In the genomic region with DNA sequence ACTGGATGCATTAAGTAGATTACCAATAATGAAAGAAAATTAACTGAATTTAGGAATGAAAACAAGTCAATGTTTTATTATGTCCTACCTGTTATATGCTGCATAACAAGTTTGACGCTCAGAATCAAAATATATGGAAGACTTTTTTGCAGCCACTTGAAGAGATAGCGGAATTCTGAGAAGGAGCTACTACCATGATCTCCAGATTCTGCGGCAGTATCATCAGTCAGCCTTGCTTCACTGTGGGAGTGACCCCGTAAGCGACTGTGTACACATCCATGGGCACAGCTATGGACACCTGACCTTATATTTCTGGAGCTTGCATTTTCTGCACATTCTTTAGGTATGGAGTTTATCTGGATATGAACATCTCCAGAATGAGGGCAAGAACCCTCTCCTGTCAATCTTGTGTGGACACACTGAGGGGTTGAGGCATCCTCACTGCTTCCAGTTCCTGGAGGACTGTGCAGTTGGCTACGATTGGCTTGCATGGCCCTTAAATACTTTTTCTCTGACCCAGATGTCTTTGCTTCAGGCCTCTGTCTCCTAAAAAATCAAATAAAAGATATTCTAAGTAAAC, we compare ENCODE assay signal across 1 cellular context.
TF ChIP-seq lines count a peak whose summit lies in the region.

No MANE protein-coding gene starts in this region.

TF ChIP-seq in HepG2, 621 proteins besides CTCF, POLR2A, EP300 and RAD21:
- no peak for TF ChIP-seq KLF11 (CRISPR knock-in tag; IDR thresholded peaks at IDR 0.05)
- TF ChIP-seq, protein P1, sequence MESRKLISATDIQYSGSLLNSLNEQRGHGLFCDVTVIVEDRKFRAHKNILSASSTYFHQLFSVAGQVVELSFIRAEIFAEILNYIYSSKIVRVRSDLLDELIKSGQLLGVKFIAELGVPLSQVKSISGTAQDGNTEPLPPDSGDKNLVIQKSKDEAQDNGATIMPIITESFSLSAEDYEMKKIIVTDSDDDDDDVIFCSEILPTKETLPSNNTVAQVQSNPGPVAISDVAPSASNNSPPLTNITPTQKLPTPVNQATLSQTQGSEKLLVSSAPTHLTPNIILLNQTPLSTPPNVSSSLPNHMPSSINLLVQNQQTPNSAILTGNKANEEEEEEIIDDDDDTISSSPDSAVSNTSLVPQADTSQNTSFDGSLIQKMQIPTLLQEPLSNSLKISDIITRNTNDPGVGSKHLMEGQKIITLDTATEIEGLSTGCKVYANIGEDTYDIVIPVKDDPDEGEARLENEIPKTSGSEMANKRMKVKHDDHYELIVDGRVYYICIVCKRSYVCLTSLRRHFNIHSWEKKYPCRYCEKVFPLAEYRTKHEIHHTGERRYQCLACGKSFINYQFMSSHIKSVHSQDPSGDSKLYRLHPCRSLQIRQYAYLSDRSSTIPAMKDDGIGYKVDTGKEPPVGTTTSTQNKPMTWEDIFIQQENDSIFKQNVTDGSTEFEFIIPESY (CRISPR knock-in tag; IDR thresholded peaks at IDR 0.05): peak; percentile 40; the same call in 1 of the 2 replicates
